ENCODE assay signal across 8 cellular contexts in the genomic region with DNA sequence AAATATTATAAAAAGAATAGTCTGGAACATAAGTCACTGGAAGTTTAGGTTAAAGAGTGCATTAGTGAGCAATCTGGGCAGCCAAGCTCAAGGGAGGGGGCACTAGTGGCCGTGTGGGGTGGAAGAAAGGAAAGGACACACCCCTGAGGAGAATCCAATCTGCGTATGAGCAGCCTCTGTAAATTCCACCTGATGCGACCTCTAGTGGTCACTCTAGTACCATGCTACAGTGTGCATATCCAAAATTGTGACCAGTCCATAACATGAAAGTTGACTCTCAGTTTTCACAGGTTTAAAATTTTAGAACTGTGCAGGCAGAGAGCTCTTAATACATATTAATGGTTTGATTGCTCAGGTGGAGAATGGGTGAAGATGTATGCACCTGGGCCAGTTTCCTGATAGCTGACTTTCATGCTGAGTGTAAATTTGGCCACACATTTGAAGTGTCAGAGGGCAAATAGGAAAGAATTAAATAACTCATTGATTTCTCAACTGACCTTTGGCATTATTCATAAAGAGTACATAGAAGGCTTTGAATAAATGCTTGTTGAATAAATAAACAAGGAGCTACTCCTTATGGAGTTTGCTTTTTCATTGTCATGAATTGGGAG.
DNase-seq lines count a peak whose midpoint lies in the region; ATAC-seq, FAIRE-seq and TF ChIP-seq lines count a peak whose summit lies in the region.

No MANE protein-coding gene starts in this region.

- no peak overlapping the region for H4K8ac ChIP-seq in trophoblast cell (ENCODE audit: low read depth, low read length)

- no peak overlapping the region for H3K27ac ChIP-seq in OCI-LY3 (ENCODE audit: low read length)
- H3K27ac ChIP-seq in trophoblast cell (ENCODE audit: low read depth, low read length): no peak overlapping the region

- no peak overlapping the region for H2BK5ac ChIP-seq in trophoblast cell (ENCODE audit: low read depth, low read length, poor library complexity)

- no peak overlapping the region for H3K23ac ChIP-seq in trophoblast cell (ENCODE audit: low read length)

- H3K18ac ChIP-seq in trophoblast cell (ENCODE audit: low read length): no peak overlapping the region

- H3K4me2 ChIP-seq in OCI-LY3 (ENCODE audit: low read length) (peak overlapping the region; percentile 59), trophoblast cell (ENCODE audit: low read length) (no peak overlapping the region)

- no peak overlapping the region for H2BK120ac ChIP-seq in trophoblast cell (ENCODE audit: insufficient read depth, low read length, poor library complexity)

- no peak overlapping the region for H3K9ac ChIP-seq in OCI-LY3 (ENCODE audit: low read length)
- H3K9ac ChIP-seq in trophoblast cell (ENCODE audit: low read length): no peak overlapping the region

- no peak overlapping the region for H2BK12ac ChIP-seq in trophoblast cell (ENCODE audit: low read length)

- H3K79me1 ChIP-seq in trophoblast cell (ENCODE audit: low read length): no peaks in the 10 kb centered on the region

- FAIRE-seq in HTR-8/SVneo (lab: Jason Lieb, UNC): no peak

- DNase-seq in GM12864 (ENCODE audit: low read depth) (peak; percentile 42), HTR-8/SVneo (ENCODE audit: insufficient read length, low spot score) (peak; percentile 56), globus pallidus (ENCODE audit: low spot score) (peak; percentile 52), trophoblast cell (peak; percentile 63 to 90), cerebellar nuclear complex (lab: John Stamatoyannopoulos, UW) (no peak)
- peak; percentile 12 for DNase-seq in activated T-helper 9 cell treated with anti-CD3 and anti-CD28 coated beads, Interleukin-2, amount 50 U/mL, for 16 hours (ENCODE audit: low read depth)

- H3K4me1 ChIP-seq in OCI-LY3 (ENCODE audit: low read length) (peaks cover 7% of the 10 kb centered on the region; the same call in 1 of the 2 replicates), trophoblast cell (ENCODE audit: control insufficient read depth in 1 of 2, insufficient read depth in 2 of 2, low read length in 2 of 2) (peaks cover 0 to 4% of the 10 kb centered on the region in 2 experiments)

- no peaks in the 10 kb centered on the region for H3K36me3 ChIP-seq in OCI-LY3 (replicated peaks; ENCODE audit: low read depth, low read length)
- H3K36me3 ChIP-seq in trophoblast cell (ENCODE audit: control insufficient read depth in 1 of 2, insufficient read depth in 2 of 2, low read length in 2 of 2): no peaks in the 10 kb centered on the region

- H3K27me3 ChIP-seq in OCI-LY3 (ENCODE audit: low read depth, low read length) (no peaks in the 10 kb centered on the region), trophoblast cell (ENCODE audit: insufficient read depth, low read length) (no peaks in the 10 kb centered on the region)

- no peak overlapping the region for H2AK5ac ChIP-seq in trophoblast cell (ENCODE audit: low read length)

- H3K9me3 ChIP-seq in OCI-LY3 (ENCODE audit: insufficient read depth, low read length) (0 out of 2 replicates have a peak, but pooled peaks cover 6% of the 10 kb centered on the region), trophoblast cell (ENCODE audit: insufficient read depth, low read depth, low read length) (no peaks in the 10 kb centered on the region)

- no peak overlapping the region for H3K14ac ChIP-seq in trophoblast cell (ENCODE audit: low read length)

- no peak overlapping the region for H3K4ac ChIP-seq in trophoblast cell (ENCODE audit: low read depth, low read length)

- TF ChIP-seq CTCF in GM12864 (IDR thresholded peaks at IDR 0.05; ENCODE audit: low read depth, low read length, missing control alignments) (peak; percentile 93), OCI-LY3 (IDR thresholded peaks at IDR 0.05; ENCODE audit: low read depth, low read length) (peak; percentile 77)

- H4K20me1 ChIP-seq in OCI-LY3 (ENCODE audit: insufficient read depth, low read length): no peaks in the 10 kb centered on the region

- no peak overlapping the region for H4K91ac ChIP-seq in trophoblast cell (ENCODE audit: low read depth, low read length)

- H2AFZ ChIP-seq in OCI-LY3 (ENCODE audit: low read depth, low read length) (no peak overlapping the region), trophoblast cell (ENCODE audit: insufficient read depth, low read length, poor library complexity) (no peak overlapping the region)

- ATAC-seq in GM21717 (IDR thresholded peaks at IDR 0.05; ENCODE audit: unreplicated experiment): peak; percentile 90

- no peak overlapping the region for H4K12ac ChIP-seq in trophoblast cell (ENCODE audit: low read depth, low read length)

- no CpG with 5 or more reads among the region's 3 CpGs for WGBS in trophoblast cell (ENCODE audit: extremely low coverage, insufficient coverage, insufficient read length)

- no peaks in the 10 kb centered on the region for H3K79me2 ChIP-seq in OCI-LY3 (ENCODE audit: low read length)
- H3K79me2 ChIP-seq in trophoblast cell (ENCODE audit: control insufficient read depth, insufficient read depth, low read length, poor library complexity): no peaks in the 10 kb centered on the region

- H3K4me3 ChIP-seq in GM12864 (ENCODE audit: low read depth, low read length): no peak overlapping the region
- no peak overlapping the region for H3K4me3 ChIP-seq in OCI-LY3 (ENCODE audit: low read length)
- H3K4me3 ChIP-seq in trophoblast cell (ENCODE audit: low read depth, low read length): no peak overlapping the region

Comparison
In these comparisons a context has a peak if more than half of its experiments do, and no peak if none do; other contexts are left out.
1. DNase-seq: peak in GM12864 (single experiment), HTR-8/SVneo (single experiment), activated T-helper 9 cell treated with anti-CD3 and anti-CD28 coated beads, Interleukin-2, amount 50 U/mL, for 16 hours (single experiment), globus pallidus (single experiment) and trophoblast cell (2 of 2); none in cerebellar nuclear complex (0 of 2).